ENCODE assay signal across 8 cellular contexts in the genomic region with DNA sequence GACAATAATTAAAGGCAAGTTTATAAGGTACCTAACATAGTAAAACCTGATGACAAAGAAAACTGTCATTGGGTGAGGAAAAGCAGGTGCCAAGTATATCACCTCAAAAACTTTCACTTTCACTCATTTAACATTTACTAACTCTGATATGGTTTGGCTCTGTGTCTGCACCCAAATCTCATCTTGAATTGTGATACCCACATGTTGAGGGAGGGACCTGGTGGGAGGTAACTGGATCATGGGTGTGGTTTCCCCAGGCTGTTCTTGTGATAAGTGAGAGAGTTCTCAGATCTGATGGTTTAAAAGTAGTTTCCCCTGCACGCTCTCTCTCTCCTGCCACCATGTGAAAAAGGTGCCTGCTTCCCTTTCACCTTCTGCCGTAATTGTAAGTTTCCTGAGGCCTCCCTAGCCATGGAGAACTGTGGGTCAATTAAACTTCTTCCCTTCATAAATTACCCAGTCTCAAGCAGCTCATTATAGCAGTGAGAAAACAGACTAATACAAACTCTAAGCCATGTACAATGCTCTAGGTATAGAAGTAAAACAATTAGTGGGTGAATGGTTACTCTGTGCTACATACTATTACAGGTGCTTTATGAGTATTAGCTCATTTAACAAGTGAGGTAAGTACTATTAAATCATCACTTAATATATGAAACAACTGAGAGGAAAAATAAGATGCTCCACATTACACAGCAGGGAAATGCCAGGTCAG.
DNase-seq lines count a peak whose midpoint lies in the region; ATAC-seq and TF ChIP-seq lines count a peak whose summit lies in the region.

No MANE protein-coding gene starts in this region.

- no peak for TF ChIP-seq POLR2A in transverse colon (IDR thresholded peaks at IDR 0.05)

- WGBS in transverse colon (ENCODE audit: low coverage in 1 of 2), 2 donors: 59 to 61% methylated on average over 2 of the region's 2 CpGs

- no peak overlapping the region for H3K4me3 ChIP-seq in transverse colon

- no peak overlapping the region for H3K27ac ChIP-seq in transverse colon

- H3K4me3 Mint-ChIP-seq in activated CD8-positive, alpha-beta memory T cell treated with anti-CD3 and anti-CD28 coated beads, Interleukin-2, amount 10 ng/mL, durations not matched to agents 7 days and 5 days: no peak overlapping the region

- intact Hi-C loops in transverse colon (cut with DNase I; ENCODE audit: low total_unique reads): no loop called here

- H3K4me1 ChIP-seq in transverse colon: peaks cover 0 to 15% (median 0%) of the 10 kb centered on the region in 4 donors

- peaks cover 18% of the 10 kb centered on the region for H3K4me1 Mint-ChIP-seq in activated CD8-positive, alpha-beta memory T cell treated with anti-CD3 and anti-CD28 coated beads, Interleukin-2, amount 10 ng/mL, durations not matched to agents 7 days and 5 days

- ATAC-seq in activated CD8-positive, alpha-beta memory T cell treated with anti-CD3 and anti-CD28 coated beads, Interleukin-2, amount 10 ng/mL, durations not matched to agents 7 days and 5 days: peak; percentile 45
- peak; percentile 76 for ATAC-seq in HG03175 (IDR thresholded peaks at IDR 0.05; ENCODE audit: unreplicated experiment)
- peak; percentile 90 for ATAC-seq in stimulated activated naive CD8-positive, alpha-beta T cell treated with anti-CD3 and anti-CD28 coated beads, Interleukin-15, Interleukin-2, amounts not matched to agents 100 U/mL and 50 U/mL, for 24 hours

- no peaks in the 10 kb centered on the region for H3K27me3 ChIP-seq in transverse colon

- no peaks in the 10 kb centered on the region for H3K9me3 Mint-ChIP-seq in activated CD8-positive, alpha-beta memory T cell treated with anti-CD3 and anti-CD28 coated beads, Interleukin-2, amount 10 ng/mL, durations not matched to agents 7 days and 5 days (ENCODE audit: low read depth)

- no peak overlapping the region for H3K27ac Mint-ChIP-seq in activated CD8-positive, alpha-beta memory T cell treated with anti-CD3 and anti-CD28 coated beads, Interleukin-2, amount 10 ng/mL, durations not matched to agents 7 days and 5 days

- no peak for TF ChIP-seq EP300 in transverse colon (IDR thresholded peaks at IDR 0.05; ENCODE audit: low read depth)

- TF ChIP-seq CTCF in transverse colon (IDR thresholded peaks at IDR 0.05): no peak

- CTCF ChIA-PET in activated CD8-positive, alpha-beta memory T cell treated with anti-CD3 and anti-CD28 coated beads, Interleukin-2, amount 10 ng/mL, durations not matched to agents 7 days and 5 days (lab: Charles Lee): no interaction called here

- H3K9me3 ChIP-seq in transverse colon: no peaks in the 10 kb centered on the region

- no peaks in the 10 kb centered on the region for H3K27me3 Mint-ChIP-seq in activated CD8-positive, alpha-beta memory T cell treated with anti-CD3 and anti-CD28 coated beads, Interleukin-2, amount 10 ng/mL, durations not matched to agents 7 days and 5 days

- DNase-seq in activated CD8-positive, alpha-beta memory T cell treated with anti-CD3 and anti-CD28 coated beads, Interleukin-2, amount 10 ng/mL, durations not matched to agents 7 days and 5 days: peak; percentile 43
- DNase-seq in activated CD8-positive, alpha-beta memory T cell treated with anti-CD3 and anti-CD28 coated beads, Interleukin-2, amount 50 U/mL, for 48 hours: no peak
- peak; percentile 48 for DNase-seq in activated naive CD4-positive, alpha-beta T cell treated with anti-CD3 and anti-CD28 coated beads, Interleukin-2, amount 50 U/mL, for 16 hours
- peak; percentile 17 for DNase-seq in stimulated activated naive CD8-positive, alpha-beta T cell treated with anti-CD3 and anti-CD28 coated beads, Interleukin-15, Interleukin-2, amounts not matched to agents 100 U/mL and 50 U/mL, for 24 hours
- DNase-seq in transverse colon (no peak), NOMO-1 treated with DMSO at 0.1 percent for 48 hours (lab: John Stamatoyannopoulos, UW; ENCODE audit: unreplicated experiment) (no peak), GM19238 (ENCODE audit: insufficient read length, low spot score) (no peak)

- peaks cover 10% of the 10 kb centered on the region for H3K36me3 Mint-ChIP-seq in activated CD8-positive, alpha-beta memory T cell treated with anti-CD3 and anti-CD28 coated beads, Interleukin-2, amount 10 ng/mL, durations not matched to agents 7 days and 5 days

- in situ Hi-C loops in transverse colon (cut with MboI; ENCODE audit: low pct_ligation_motif_present in 1 of 4, low pct_unique_long_range_greater_than_20kb in 1 of 4, low sequenced_read_pairs in 3 of 4): no loop called here

- H3K36me3 ChIP-seq in transverse colon: no peaks in the 10 kb centered on the region

Comparison
In these comparisons a context has a peak if more than half of its experiments do, and no peak if none do; other contexts are left out.
1. DNase-seq: peak in activated CD8-positive, alpha-beta memory T cell treated with anti-CD3 and anti-CD28 coated beads, Interleukin-2, amount 10 ng/mL, durations not matched to agents 7 days and 5 days (single experiment), activated naive CD4-positive, alpha-beta T cell treated with anti-CD3 and anti-CD28 coated beads, Interleukin-2, amount 50 U/mL, for 16 hours (single experiment) and stimulated activated naive CD8-positive, alpha-beta T cell treated with anti-CD3 and anti-CD28 coated beads, Interleukin-15, Interleukin-2, amounts not matched to agents 100 U/mL and 50 U/mL, for 24 hours (single experiment); none in activated CD8-positive, alpha-beta memory T cell treated with anti-CD3 and anti-CD28 coated beads, Interleukin-2, amount 50 U/mL, for 48 hours (single experiment), transverse colon (single experiment), NOMO-1 treated with DMSO at 0.1 percent for 48 hours (single experiment) and GM19238 (single experiment).
2. Peak in every context shown above with its lines, with median percentiles within 50 percentile points of each other: ATAC-seq.